ENCODE assay signal across 20 cellular contexts in genomic region chr2:158232476-158232875, GRCh38.
A peak's percentile ranks its signal among the peaks of the same experiment; 100 is the strongest.
DNase-seq lines count a peak whose midpoint lies in the region; ATAC-seq, FAIRE-seq and TF ChIP-seq lines count a peak whose summit lies in the region.
"Had no signal": no experiment of that assay in that cellular context is flagged by ENCODE, and none has a peak within 500 bp of the region (broad histone marks: within the 10 kb centered on the region; RNA-seq: fewer than 3 reads in every experiment).

No MANE protein-coding gene starts in this region.

- no peaks in the 10 kb centered on the region for H3K9me3 Mint-ChIP-seq in mesothelial cell of epicardium
- H3K9me3 Mint-ChIP-seq: activated naive CD4-positive, alpha-beta T cell treated with anti-CD3 and anti-CD28 coated beads, Interleukin-2, amount 50 U/mL, for 72 hours; activated T-cell treated with anti-CD3 and anti-CD28 coated beads, Interleukin-2, amount 50 U/mL, for 4 hours; stimulated activated effector memory CD8-positive, alpha-beta T cell treated with anti-CD3 and anti-CD28 coated beads, Interleukin-12 subunit alpha, Interleukin-12 subunit beta, amount 100 ng/mL, for 72 hours had no signal

- H3K9ac ChIP-seq in adipocyte (ENCODE audit: low read length) = no peak overlapping the region

- H3K9me3 ChIP-seq in adipocyte (ENCODE audit: control insufficient read depth, low read length) = no peaks in the 10 kb centered on the region
- H3K9me3 ChIP-seq: thyroid gland had no signal

- no peaks in the 10 kb centered on the region for H3K4me1 ChIP-seq in adipocyte (ENCODE audit: control insufficient read depth, insufficient read depth, low read length)
- H3K4me1 ChIP-seq: thyroid gland had no signal

- peak; percentile 85 for DNase-seq in DMS53 treated with DMSO at 0.1 percent for 48 hours (lab: John Stamatoyannopoulos, UW; ENCODE audit: unreplicated experiment)
- peak; percentile 80 for DNase-seq in HT-29 (ENCODE audit: low spot score)
- DNase-seq in adipocyte (ENCODE audit: low read depth) = peak; percentile 5
- DNase-seq in kidney epithelial cell (ENCODE audit: low read depth) = peak; percentile 29
- no peak for DNase-seq in mesothelial cell of epicardium (ENCODE audit: low spot score in 2 of 2, unreplicated experiment in 2 of 2)
- DNase-seq in RKO (ENCODE audit: low spot score) = no peak
- no peak for DNase-seq in frontal cortex (ENCODE audit: low spot score in 2 of 2)
- DNase-seq: activated CD4-positive, alpha-beta T cell treated with anti-CD3 and anti-CD28 coated beads, Interleukin-2, amount 50 U/mL, for 4 hours; activated T-cell treated with anti-CD3 and anti-CD28 coated beads, Interleukin-2, amount 50 U/mL, for 4 hours; effector CD8-positive, alpha-beta T cell; NCI-H1694; NCI-H524; thyroid gland had no signal

- no peak overlapping the region for H3K27ac Mint-ChIP-seq in mesothelial cell of epicardium
- H3K27ac Mint-ChIP-seq: activated naive CD4-positive, alpha-beta T cell treated with anti-CD3 and anti-CD28 coated beads, Interleukin-2, amount 50 U/mL, for 72 hours; stimulated activated effector memory CD8-positive, alpha-beta T cell treated with anti-CD3 and anti-CD28 coated beads, Interleukin-12 subunit alpha, Interleukin-12 subunit beta, amount 100 ng/mL, for 72 hours had no signal

- FAIRE-seq in frontal cortex (lab: Jason Lieb, UNC) = no peak
- FAIRE-seq: TTC549 had no signal

- H3K36me3 ChIP-seq in adipocyte (ENCODE audit: control insufficient read depth, insufficient read depth, low read length, severe bottlenecking) (no peaks in the 10 kb centered on the region), kidney epithelial cell (ENCODE audit: control insufficient read depth, insufficient read depth, low read length) (no peaks in the 10 kb centered on the region)
- H3K36me3 ChIP-seq: cardiac muscle cell, thyroid gland had no signal

- H3K36me3 Mint-ChIP-seq in mesothelial cell of epicardium = no peaks in the 10 kb centered on the region
- H3K36me3 Mint-ChIP-seq: activated naive CD4-positive, alpha-beta T cell treated with anti-CD3 and anti-CD28 coated beads, Interleukin-2, amount 50 U/mL, for 72 hours; stimulated activated effector memory CD8-positive, alpha-beta T cell treated with anti-CD3 and anti-CD28 coated beads, Interleukin-12 subunit alpha, Interleukin-12 subunit beta, amount 100 ng/mL, for 72 hours had no signal

- peaks cover under 1% of the 10 kb centered on the region for H3K27me3 ChIP-seq in adipocyte (replicated peaks; ENCODE audit: control insufficient read depth, insufficient read depth, low read length)
- H3K27me3 ChIP-seq in kidney epithelial cell (ENCODE audit: control insufficient read depth, insufficient read depth, low read length) = no peaks in the 10 kb centered on the region
- H3K27me3 ChIP-seq: cardiac muscle cell, thyroid gland had no signal

- ATAC-seq in GM18861 (IDR thresholded peaks at IDR 0.05; ENCODE audit: unreplicated experiment) = no peak
- ATAC-seq: activated naive CD4-positive, alpha-beta T cell treated with anti-CD3 and anti-CD28 coated beads, Interleukin-2, amount 50 U/mL, for 72 hours; activated T-cell treated with anti-CD3 and anti-CD28 coated beads, Interleukin-2, amount 50 U/mL, for 4 hours; left lobe of liver; stimulated activated effector memory CD8-positive, alpha-beta T cell treated with anti-CD3 and anti-CD28 coated beads, Interleukin-12 subunit alpha, Interleukin-12 subunit beta, amount 100 ng/mL, for 72 hours had no signal

- TF ChIP-seq CTCF in kidney epithelial cell (IDR thresholded peaks at IDR 0.05; ENCODE audit: insufficient read depth, low read length, poor library complexity, severe bottlenecking) (no peak), mesothelial cell of epicardium (IDR thresholded peaks at IDR 0.05; ENCODE audit: unreplicated experiment) (no peak)

- H3K4me1 Mint-ChIP-seq in mesothelial cell of epicardium = peaks cover 6% of the 10 kb centered on the region
- H3K4me1 Mint-ChIP-seq: stimulated activated effector memory CD8-positive, alpha-beta T cell treated with anti-CD3 and anti-CD28 coated beads, Interleukin-12 subunit alpha, Interleukin-12 subunit beta, amount 100 ng/mL, for 72 hours had no signal

- no peak overlapping the region for H3K4me3 ChIP-seq in adipocyte (ENCODE audit: low read length)
- H3K4me3 ChIP-seq in kidney epithelial cell (ENCODE audit: low read depth, low read length) = no peak overlapping the region
- H3K4me3 ChIP-seq: cardiac muscle cell, SK-N-MC, thyroid gland had no signal

- no peak overlapping the region for H3K4me3 Mint-ChIP-seq in mesothelial cell of epicardium
- H3K4me3 Mint-ChIP-seq: activated T-cell treated with anti-CD3 and anti-CD28 coated beads, Interleukin-2, amount 50 U/mL, for 4 hours; stimulated activated effector memory CD8-positive, alpha-beta T cell treated with anti-CD3 and anti-CD28 coated beads, Interleukin-12 subunit alpha, Interleukin-12 subunit beta, amount 100 ng/mL, for 72 hours had no signal

- no peaks in the 10 kb centered on the region for H3K27me3 Mint-ChIP-seq in mesothelial cell of epicardium (ENCODE audit: low read depth)

Comparison
In these comparisons a context has a peak if more than half of its experiments do, and no peak if none do; other contexts are left out.
1. DNase-seq: peak in DMS53 treated with DMSO at 0.1 percent for 48 hours (single experiment), HT-29 (single experiment), adipocyte (single experiment) and kidney epithelial cell (single experiment); none in mesothelial cell of epicardium (0 of 2), RKO (single experiment) and frontal cortex (0 of 2).